ENCODE assay signal across 18 cellular contexts in genomic region chr10:63260103-63260859, GRCh38.
DNase-seq lines count a peak whose midpoint lies in the region; ATAC-seq and TF ChIP-seq lines count a peak whose summit lies in the region.
"Had no signal": no experiment of that assay in that cellular context is flagged by ENCODE, and none has a peak within 500 bp of the region (broad histone marks: within the 10 kb centered on the region; RNA-seq: fewer than 3 reads in every experiment).

No MANE protein-coding gene starts in this region.

- no peak overlapping the region for H2AFZ ChIP-seq in PC-3 (ENCODE audit: low read length)

- intact Hi-C loops in PC-3 (cut with micrococcal nuclease) = loop anchor here (10.0 kb wide), 1 partner anchor 995 kb away; the partner anchor contains the start of gene RTKN2
- intact Hi-C loops in esophagus muscularis mucosa (cut with DNase I) = no loop called here
- intact Hi-C loops in transverse colon (cut with DNase I; ENCODE audit: low total_unique reads) = no loop called here

- TF ChIP-seq CTCF in PC-3 (conservative IDR thresholded peaks at IDR 0.05; ENCODE audit: low read depth, low read length) (no peak), esophagus muscularis mucosa (IDR thresholded peaks at IDR 0.05) (no peak), transverse colon (IDR thresholded peaks at IDR 0.05) (no peak), glutamatergic neuron (IDR thresholded peaks at IDR 0.05; ENCODE audit: partially characterized antibody, unreplicated experiment) (no peak)

- H3K4me1 Mint-ChIP-seq in activated T-cell treated with anti-CD3 and anti-CD28 coated beads, Interleukin-2, amount 50 U/mL, for 72 hours (ENCODE audit: low read depth) = peaks cover 86% of the 10 kb centered on the region
- H3K4me1 Mint-ChIP-seq in activated T-cell treated with anti-CD3 and anti-CD28 coated beads, Interleukin-2, amount 50 U/mL, for 4 hours (ENCODE audit: low read depth) = peaks cover 70% of the 10 kb centered on the region
- peaks cover 28% of the 10 kb centered on the region for H3K4me1 Mint-ChIP-seq in glutamatergic neuron (ENCODE audit: low read depth, unreplicated experiment)

- WGBS in esophagus muscularis mucosa = 94% methylated on average over 17 of the region's 17 CpGs
- WGBS in transverse colon (ENCODE audit: low coverage in 1 of 2), 2 donors = 62 to 74% methylated on average over 17 of the region's 17 CpGs

- H3K27me3 ChIP-seq in PC-3 (ENCODE audit: low read length) (no peaks in the 10 kb centered on the region), esophagus muscularis mucosa (no peaks in the 10 kb centered on the region), transverse colon (no peaks in the 10 kb centered on the region)
- H3K27me3 ChIP-seq: right lobe of liver had no signal

- H3K27me3 Mint-ChIP-seq in activated T-cell treated with anti-CD3 and anti-CD28 coated beads, Interleukin-2, amount 50 U/mL, for 72 hours (ENCODE audit: low read depth) = no peaks in the 10 kb centered on the region
- no peaks in the 10 kb centered on the region for H3K27me3 Mint-ChIP-seq in activated T-cell treated with anti-CD3 and anti-CD28 coated beads, Interleukin-2, amount 50 U/mL, for 4 hours (ENCODE audit: low read depth)
- H3K27me3 Mint-ChIP-seq in glutamatergic neuron (ENCODE audit: unreplicated experiment) = no peaks in the 10 kb centered on the region
- H3K27me3 Mint-ChIP-seq: activated naive CD8-positive, alpha-beta T cell treated with anti-CD3 and anti-CD28 coated beads, Interleukin-2, amount 10 ng/mL, durations not matched to agents 7 days and 5 days; T-cell had no signal

- no TSS peak for BruUV-seq in PC-3 (replicated peaks; lab: Mats Ljungman, UMichigan)

- H3K27ac Mint-ChIP-seq in activated T-cell treated with anti-CD3 and anti-CD28 coated beads, Interleukin-2, amount 50 U/mL, for 72 hours = peak overlapping the region; percentile 75
- no peak overlapping the region for H3K27ac Mint-ChIP-seq in glutamatergic neuron (ENCODE audit: unreplicated experiment)
- H3K27ac Mint-ChIP-seq: activated naive CD8-positive, alpha-beta T cell treated with anti-CD3 and anti-CD28 coated beads, Interleukin-2, amount 10 ng/mL, durations not matched to agents 7 days and 5 days; HFFc6 had no signal

- in situ Hi-C loops in transverse colon (cut with MboI; ENCODE audit: low pct_ligation_motif_present in 1 of 4, low pct_unique_long_range_greater_than_20kb in 1 of 4, low sequenced_read_pairs in 3 of 4) = no loop called here

- POLR2A ChIA-PET in PC-3 (lab: Charles Lee; ENCODE audit: unreplicated experiment) = no interaction called here

- CTCF ChIA-PET in PC-3 (lab: Charles Lee) = no interaction called here

- H3K9me3 ChIP-seq in PC-3 (ENCODE audit: low read length) (no peaks in the 10 kb centered on the region), esophagus muscularis mucosa (no peaks in the 10 kb centered on the region), transverse colon (no peaks in the 10 kb centered on the region)
- H3K9me3 ChIP-seq: right lobe of liver had no signal

- no peak overlapping the region for H3K4me3 ChIP-seq in PC-3 (ENCODE audit: low read length)
- no peak overlapping the region for H3K4me3 ChIP-seq in esophagus muscularis mucosa
- H3K4me3 ChIP-seq in transverse colon = no peak overlapping the region
- H3K4me3 ChIP-seq: right lobe of liver had no signal

- no peaks in the 10 kb centered on the region for H3K9me2 ChIP-seq in PC-3 (replicated peaks; ENCODE audit: low read length)

- H3K4me2 ChIP-seq in PC-3 (ENCODE audit: low read length) = peak overlapping the region; percentile 17

- no peaks in the 10 kb centered on the region for H3K9me3 Mint-ChIP-seq in activated T-cell treated with anti-CD3 and anti-CD28 coated beads, Interleukin-2, amount 50 U/mL, for 72 hours
- H3K9me3 Mint-ChIP-seq in activated T-cell treated with anti-CD3 and anti-CD28 coated beads, Interleukin-2, amount 50 U/mL, for 4 hours = no peaks in the 10 kb centered on the region
- H3K9me3 Mint-ChIP-seq in glutamatergic neuron (ENCODE audit: unreplicated experiment) = peaks cover 4% of the 10 kb centered on the region
- H3K9me3 Mint-ChIP-seq: activated naive CD8-positive, alpha-beta T cell treated with anti-CD3 and anti-CD28 coated beads, Interleukin-2, amount 10 ng/mL, durations not matched to agents 7 days and 5 days; HFFc6; neural crest cell; T-cell had no signal

- H3K79me2 ChIP-seq in PC-3 (ENCODE audit: low read length) = peaks cover 100% of the 10 kb centered on the region

- ATAC-seq in activated T-cell treated with anti-CD3 and anti-CD28 coated beads, Interleukin-2, amount 50 U/mL, for 72 hours (replicated peaks in 1 of 2) = no peak
- no peak for ATAC-seq in activated T-cell treated with anti-CD3 and anti-CD28 coated beads, Interleukin-2, amount 50 U/mL, for 4 hours
- ATAC-seq in PC-3 (peak; percentile 36; the same call in 1 of the 2 replicates), HG03342 (IDR thresholded peaks at IDR 0.05; ENCODE audit: unreplicated experiment) (no peak)
- ATAC-seq: T-cell had no signal

- H3K4me3 Mint-ChIP-seq in activated T-cell treated with anti-CD3 and anti-CD28 coated beads, Interleukin-2, amount 50 U/mL, for 72 hours = no peak overlapping the region
- H3K4me3 Mint-ChIP-seq in activated T-cell treated with anti-CD3 and anti-CD28 coated beads, Interleukin-2, amount 50 U/mL, for 4 hours = no peak overlapping the region
- H3K4me3 Mint-ChIP-seq in glutamatergic neuron (ENCODE audit: unreplicated experiment) = no peak overlapping the region
- H3K4me3 Mint-ChIP-seq: HFFc6, neural crest cell had no signal

- H3K27ac ChIP-seq in PC-3 (ENCODE audit: low read length) = no peak overlapping the region
- peak overlapping the region in 3 of 4 donors; percentile 86 to 88 (median 86) for H3K27ac ChIP-seq in esophagus muscularis mucosa (replicated peaks in 1 of 4)
- H3K27ac ChIP-seq in transverse colon = peak overlapping the region; percentile 12 to 98 (median 68)

- no peak for DNase-seq in activated T-cell treated with anti-CD3 and anti-CD28 coated beads, Interleukin-2, amount 50 U/mL, for 72 hours
- DNase-seq in activated T-cell treated with anti-CD3 and anti-CD28 coated beads, Interleukin-2, amount 50 U/mL, for 4 hours = no peak
- peak; percentile 80 for DNase-seq in PC-3
- DNase-seq in esophagus muscularis mucosa (ENCODE audit: extremely low spot score) = no peak
- no peak for DNase-seq in transverse colon
- no peak for DNase-seq in activated CD4-positive, CD25-positive, alpha-beta regulatory T cell (lab: John Stamatoyannopoulos, UW)
- no peak for DNase-seq in glutamatergic neuron
- DNase-seq: 8988T; activated naive CD8-positive, alpha-beta T cell treated with anti-CD3 and anti-CD28 coated beads, Interleukin-2, amount 10 ng/mL, durations not matched to agents 7 days and 5 days; caudate nucleus; HFFc6; KG1; NCI-H146; right lobe of liver; stimulated activated CD4-positive, alpha-beta T cell treated with anti-CD3 and anti-CD28 coated beads, Interleukin-4, amount 100 ng/mL, for 4 hours; T-cell had no signal

- H3K4me1 ChIP-seq in PC-3 (ENCODE audit: insufficient read depth, low read length) (peaks cover 47% of the 10 kb centered on the region), esophagus muscularis mucosa (peaks cover 80 to 97% (median 91%) of the 10 kb centered on the region in 4 donors), transverse colon (peaks cover 51 to 99% (median 71%) of the 10 kb centered on the region in 4 donors)

- H3K36me3 Mint-ChIP-seq in activated T-cell treated with anti-CD3 and anti-CD28 coated beads, Interleukin-2, amount 50 U/mL, for 72 hours (ENCODE audit: insufficient read depth in 2 of 2) = peaks cover 6 to 15% of the 10 kb centered on the region in 2 donors
- peaks cover 14% of the 10 kb centered on the region for H3K36me3 Mint-ChIP-seq in activated T-cell treated with anti-CD3 and anti-CD28 coated beads, Interleukin-2, amount 50 U/mL, for 4 hours (ENCODE audit: insufficient read depth)
- H3K36me3 Mint-ChIP-seq in glutamatergic neuron (ENCODE audit: unreplicated experiment) = no peaks in the 10 kb centered on the region

- TF ChIP-seq EP300 in esophagus muscularis mucosa (IDR thresholded peaks at IDR 0.05) = no peak
- no peak for TF ChIP-seq EP300 in transverse colon (IDR thresholded peaks at IDR 0.05; ENCODE audit: low read depth)

- TF ChIP-seq POLR2A in esophagus muscularis mucosa (IDR thresholded peaks at IDR 0.05; ENCODE audit: low read depth) = no peak
- TF ChIP-seq POLR2A in transverse colon (IDR thresholded peaks at IDR 0.05) = no peak

- no peaks in the 10 kb centered on the region for H3F3A ChIP-seq in PC-3 (ENCODE audit: low read length, unreplicated experiment)

- no peak overlapping the region for H3K9ac ChIP-seq in PC-3 (ENCODE audit: low read length)

- peaks cover 62% of the 10 kb centered on the region for H4K20me1 ChIP-seq in PC-3 (ENCODE audit: low read length)

- H3K36me3 ChIP-seq in PC-3 (ENCODE audit: low read depth, low read length) (peaks cover 40% of the 10 kb centered on the region), esophagus muscularis mucosa (peaks cover 0 to 9% (median 4%) of the 10 kb centered on the region in 4 donors), transverse colon (no peaks in the 10 kb centered on the region)
- H3K36me3 ChIP-seq: right lobe of liver had no signal
